Comparison of ENCODE assay signal across 15 cellular contexts in genomic region chr20:22001886-22002285, GRCh38.
"Had no signal": no experiment of that assay in that cellular context is flagged by ENCODE, and none has a peak within 500 bp of the region (broad histone marks: within the 10 kb centered on the region; RNA-seq: fewer than 3 reads in every experiment).

No MANE protein-coding gene starts in this region.

- H3K9me3 ChIP-seq: gastroesophageal sphincter, left ventricle myocardium inferior, testis, upper lobe of right lung had no signal

- H3K4me1 ChIP-seq: gastroesophageal sphincter, left ventricle myocardium inferior, testis, upper lobe of right lung had no signal

- ATAC-seq: gastroesophageal sphincter, upper lobe of right lung had no signal

- DNase-seq: activated CD4-positive, alpha-beta T cell treated with anti-CD3 and anti-CD28 coated beads, Interleukin-2, amount 50 U/mL, for 4 hours; activated CD4-positive, CD25-positive, alpha-beta regulatory T cell treated with anti-CD3 and anti-CD28 coated beads, Interleukin-2, amount 50 U/mL, for 72 hours; activated effector memory CD4-positive, alpha-beta T cell treated with Interleukin-2 at 50 U/mL for 16 hours; activated T-cell treated with anti-CD3 and anti-CD28 coated beads, Interleukin-2, amount 50 U/mL, for 1 hour; brain microvascular endothelial cell; left ventricle myocardium inferior; mesendoderm; nephron progenitor cell; stimulated activated CD4-positive, alpha-beta T cell treated with anti-CD3 and anti-CD28 coated beads, Interleukin-15, amount 100 ng/mL, for 24 hours; stimulated activated CD4-positive, alpha-beta T cell treated with anti-CD3 and anti-CD28 coated beads, Interleukin-4, amount 100 ng/mL, for 24 hours; testis; upper lobe of right lung had no signal

- H3K36me3 Mint-ChIP-seq: activated naive CD8-positive, alpha-beta T cell had no signal

- H3K9me3 Mint-ChIP-seq: nephron progenitor cell had no signal

- H3K27me3 Mint-ChIP-seq: activated naive CD8-positive, alpha-beta T cell; stimulated activated naive CD8-positive, alpha-beta T cell treated with anti-CD3 and anti-CD28 coated beads, Interleukin-15, Interleukin-2, amounts not matched to agents 100 ng/mL and 50 ng/mL, for 24 hours had no signal

- H3K36me3 ChIP-seq: brain microvascular endothelial cell, gastroesophageal sphincter, left ventricle myocardium inferior, upper lobe of right lung had no signal

- H3K27me3 ChIP-seq: brain microvascular endothelial cell, gastroesophageal sphincter, testis, upper lobe of right lung had no signal

- H3K4me3 ChIP-seq: gastroesophageal sphincter, left ventricle myocardium inferior, testis, upper lobe of right lung had no signal

- H3K27ac ChIP-seq: brain microvascular endothelial cell, gastroesophageal sphincter, left ventricle myocardium inferior, testis, upper lobe of right lung had no signal

- H3K4me3 Mint-ChIP-seq: activated naive CD8-positive, alpha-beta T cell; nephron progenitor cell; stimulated activated naive CD8-positive, alpha-beta T cell treated with anti-CD3 and anti-CD28 coated beads, Interleukin-15, Interleukin-2, amounts not matched to agents 100 ng/mL and 50 ng/mL, for 24 hours had no signal

- H3K27ac Mint-ChIP-seq: activated naive CD8-positive, alpha-beta T cell; nephron progenitor cell; stimulated activated naive CD8-positive, alpha-beta T cell treated with anti-CD3 and anti-CD28 coated beads, Interleukin-15, Interleukin-2, amounts not matched to agents 100 ng/mL and 50 ng/mL, for 24 hours had no signal
